ENCODE assay signal across 8 cellular contexts in genomic region chr2:130181338-130181879, GRCh38. TPM values are rescaled to one million over a fixed set of nuclear protein-coding genes. Genes with fewer than 3 reads are reported as not detected.
DNase-seq lines count a peak whose midpoint lies in the region; ATAC-seq and TF ChIP-seq lines count a peak whose summit lies in the region.

A gene with protein sequence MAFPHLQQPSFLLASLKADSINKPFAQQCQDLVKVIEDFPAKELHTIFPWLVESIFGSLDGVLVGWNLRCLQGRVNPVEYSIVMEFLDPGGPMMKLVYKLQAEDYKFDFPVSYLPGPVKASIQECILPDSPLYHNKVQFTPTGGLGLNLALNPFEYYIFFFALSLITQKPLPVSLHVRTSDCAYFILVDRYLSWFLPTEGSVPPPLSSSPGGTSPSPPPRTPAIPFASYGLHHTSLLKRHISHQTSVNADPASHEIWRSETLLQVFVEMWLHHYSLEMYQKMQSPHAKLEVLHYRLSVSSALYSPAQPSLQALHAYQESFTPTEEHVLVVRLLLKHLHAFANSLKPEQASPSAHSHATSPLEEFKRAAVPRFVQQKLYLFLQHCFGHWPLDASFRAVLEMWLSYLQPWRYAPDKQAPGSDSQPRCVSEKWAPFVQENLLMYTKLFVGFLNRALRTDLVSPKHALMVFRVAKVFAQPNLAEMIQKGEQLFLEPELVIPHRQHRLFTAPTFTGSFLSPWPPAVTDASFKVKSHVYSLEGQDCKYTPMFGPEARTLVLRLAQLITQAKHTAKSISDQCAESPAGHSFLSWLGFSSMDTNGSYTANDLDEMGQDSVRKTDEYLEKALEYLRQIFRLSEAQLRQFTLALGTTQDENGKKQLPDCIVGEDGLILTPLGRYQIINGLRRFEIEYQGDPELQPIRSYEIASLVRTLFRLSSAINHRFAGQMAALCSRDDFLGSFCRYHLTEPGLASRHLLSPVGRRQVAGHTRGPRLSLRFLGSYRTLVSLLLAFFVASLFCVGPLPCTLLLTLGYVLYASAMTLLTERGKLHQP (minus strand): TSS chr2:130181602. CDS start chr2:130176592, 5,010 bp downstream.

- BruUV-seq in PC-9 (replicated peaks; lab: Mats Ljungman, UMichigan): no TSS peak

- peak; percentile 79 for DNase-seq in DMS 273 treated with DMSO at 0.1 percent for 48 hours (lab: John Stamatoyannopoulos, UW)
- peak; percentile 90 for DNase-seq in Jurkat, Clone E6-1 (ENCODE audit: low read depth, low spot score)
- peak; percentile 87 to 97 for DNase-seq in PC-9
- peak; percentile 99 for DNase-seq in activated T-cell treated with anti-CD3 and anti-CD28 coated beads, Interleukin-2, amount 50 U/mL, for 1 hour
- DNase-seq in epithelial cell of proximal tubule (ENCODE audit: low read depth): peak; percentile 46
- DNase-seq in stimulated activated CD8-positive, alpha-beta memory T cell treated with anti-CD3 and anti-CD28 coated beads, Interleukin-4, amount 100 ng/mL, for 48 hours: peak; percentile 98

- H4K20me1 ChIP-seq in PC-9 (ENCODE audit: insufficient read depth): peaks cover 7% of the 10 kb centered on the region

- intact Hi-C loops in PC-9 (cut with micrococcal nuclease; ENCODE audit: unreplicated experiment): loop anchor here (1.0 to 5.0 kb wide), 3 partner anchors 61 to 156 kb away; no protein-coding TSS in a partner anchor

- H3K27ac ChIP-seq in PC-9: peak within 1 kb of the TSS; percentile 32; the same call in 1 of the 2 replicates
- H3K27ac ChIP-seq in mucosa of rectum (ENCODE audit: low read depth in 2 of 2, low read length in 2 of 2): peak within 1 kb of the TSS; percentile 83 to 94

- peak within 1 kb of the TSS; percentile 94 for H3K4me3 ChIP-seq in Jurkat, Clone E6-1 (ENCODE audit: low read length)
- H3K4me3 ChIP-seq in PC-9 (peak within 1 kb of the TSS; percentile 79), epithelial cell of proximal tubule (ENCODE audit: low read depth, low read length) (peak within 1 kb of the TSS; percentile 94), mucosa of rectum (ENCODE audit: low read length in 2 of 2) (peak within 1 kb of the TSS; percentile 96)

- CTCF ChIA-PET in PC-9 (lab: Charles Lee): interaction anchor here (0.6 to 1.3 kb wide), 4 partner anchors 72 to 748 kb away, joined by 3 to 11 read pairs (median 5); partner anchors contain the start of gene IMP4

- no peaks in the 10 kb centered on the region for H3K9me2 ChIP-seq in PC-9 (ENCODE audit: insufficient read depth)

- peaks cover 65% of the 10 kb centered on the region for H3K79me2 ChIP-seq in PC-9 (ENCODE audit: low read depth)

- H3K36me3 ChIP-seq in PC-9 (ENCODE audit: low read depth) (no peaks in the 10 kb centered on the region), mucosa of rectum (ENCODE audit: control insufficient read depth in 2 of 2, insufficient read depth in 2 of 2, low read length in 2 of 2) (peaks cover 1 to 2% of the 10 kb centered on the region in 2 donors)

- peak within 1 kb of the TSS; percentile 85 for H3K4me2 ChIP-seq in PC-9

- H3F3A ChIP-seq in PC-9 (ENCODE audit: insufficient read depth, low read depth): no peaks in the 10 kb centered on the region

- H3K9ac ChIP-seq in mucosa of rectum (ENCODE audit: low read depth in 1 of 2, low read length in 2 of 2): peak within 1 kb of the TSS; percentile 83 to 90

- POLR2A ChIA-PET in PC-9 (lab: Charles Lee; ENCODE audit: unreplicated experiment): no interaction called here

- H3K9me3 ChIP-seq in PC-9 (ENCODE audit: insufficient read depth, low read depth) (no peaks in the 10 kb centered on the region), mucosa of rectum (ENCODE audit: control insufficient read depth in 2 of 2, low read length in 2 of 2) (no peaks in the 10 kb centered on the region)

- H3K4me1 ChIP-seq in PC-9 (replicated peaks; ENCODE audit: insufficient read depth) (0 out of 2 replicates have a peak, but pooled peaks cover 4% of the 10 kb centered on the region), mucosa of rectum (ENCODE audit: control insufficient read depth in 2 of 2, insufficient read depth in 2 of 2, low read length in 2 of 2) (peaks cover 14 to 15% of the 10 kb centered on the region in 2 donors)

- H3K27me3 ChIP-seq in PC-9 (ENCODE audit: insufficient read depth, low read depth) (no peaks in the 10 kb centered on the region), mucosa of rectum (ENCODE audit: control insufficient read depth in 2 of 2, insufficient read depth in 2 of 2, low read length in 2 of 2) (no peaks in the 10 kb centered on the region)

- peak within 1 kb of the TSS; percentile 83 for H2AFZ ChIP-seq in PC-9

- ATAC-seq in GM21619 (IDR thresholded peaks at IDR 0.05; ENCODE audit: unreplicated experiment): peak; percentile 46

- no peak for TF ChIP-seq CTCF in PC-9 (conservative IDR thresholded peaks at IDR 0.05)
- TF ChIP-seq CTCF in epithelial cell of proximal tubule (conservative IDR thresholded peaks at IDR 0.05; ENCODE audit: low read depth, low read length): no peak

RNA-seq across cellular contexts. Expression of the gene that starts here (rescaled TPM):
- polyA plus RNA-seq in Jurkat, Clone E6-1 (2012; ENCODE audit: insufficient read depth, insufficient read length): 61.3 TPM
- total RNA-seq in PC-9 (2021): 77.9 and 84.1 TPM in 2 replicates
- 62.2 and 80.7 TPM in 2 replicates for total RNA-seq in epithelial cell of proximal tubule

Comparison
In these comparisons a context has a peak if more than half of its experiments do, and no peak if none do; other contexts are left out.
1. Peak in every context shown above with its lines: DNase-seq, ATAC-seq, H3K4me3 ChIP-seq and H3K27ac ChIP-seq.
2. DNase-seq: peak in every context shown above with its lines; median percentile 99 in activated T-cell treated with anti-CD3 and anti-CD28 coated beads, Interleukin-2, amount 50 U/mL, for 1 hour; 98 in stimulated activated CD8-positive, alpha-beta memory T cell treated with anti-CD3 and anti-CD28 coated beads, Interleukin-4, amount 100 ng/mL, for 48 hours; 92 in PC-9; 90 in Jurkat, Clone E6-1; 79 in DMS 273 treated with DMSO at 0.1 percent for 48 hours; 46 in epithelial cell of proximal tubule.